In genomic region chr4:92450694-92451093, GRCh38 we compare ENCODE assay signal across 33 cellular contexts.
"Had no signal": no experiment of that assay in that cellular context is flagged by ENCODE, and none has a peak within 500 bp of the region (broad histone marks: within the 10 kb centered on the region; RNA-seq: fewer than 3 reads in every experiment).

No MANE protein-coding gene starts in this region.

- H3K36me3 ChIP-seq: breast epithelium, SJSA1 had no signal

- H3K9me3 Mint-ChIP-seq: activated B cell treated with CpG ODN at 0.5 μM for 24 hours; activated naive CD4-positive, alpha-beta T cell treated with anti-CD3 and anti-CD28 coated beads, Interleukin-2, amount 50 U/mL, for 24 hours; activated naive CD8-positive, alpha-beta T cell treated with anti-CD3 and anti-CD28 coated beads, Interleukin-2, amount 10 ng/mL, durations not matched to agents 7 days and 5 days; T-helper 1 cell treated with Interleukin-12 subunit alpha and Interleukin-12 subunit beta and Interleukin-4 antibody, amounts not matched to agents 30 μg/mL and 1 μg/mL, for 36 hours; T-helper 2 cell treated with Interferon-gamma antibody and Interleukin-4, amounts not matched to agents 5 μg/mL and 100 μg/mL, for 36 hours had no signal

- FAIRE-seq: astrocyte had no signal

- H3K27ac Mint-ChIP-seq: activated B cell treated with CpG ODN at 0.5 μM for 24 hours; activated CD4-positive, alpha-beta memory T cell treated with anti-CD3 and anti-CD28 coated beads, Interleukin-2, amount 10 ng/mL, durations not matched to agents 7 days and 5 days; activated naive CD4-positive, alpha-beta T cell treated with anti-CD3 and anti-CD28 coated beads, Interleukin-2, amount 50 U/mL, for 24 hours; activated naive CD8-positive, alpha-beta T cell treated with anti-CD3 and anti-CD28 coated beads, Interleukin-2, amount 10 ng/mL, durations not matched to agents 7 days and 5 days; activated T-cell treated with anti-CD3 and anti-CD28 coated beads, Interleukin-2, amount 50 U/mL, for 24 hours; activated T-helper 2 cell treated with anti-CD3 and anti-CD28 coated beads, Interferon-gamma antibody, Interleukin-2, Interleukin-4, amounts not matched to agents 10 μg/mL and 5 μg/mL and 100 μg/mL, durations not matched to agents 14 hours and 24 hours and 36 hours; T-helper 1 cell treated with Interleukin-12 subunit alpha and Interleukin-12 subunit beta and Interleukin-4 antibody, amounts not matched to agents 30 μg/mL and 1 μg/mL, for 36 hours; T-helper 2 cell treated with Interferon-gamma antibody and Interleukin-4, amounts not matched to agents 5 μg/mL and 100 μg/mL, for 36 hours had no signal

- H3K27ac ChIP-seq: body of pancreas, breast epithelium, PC-9, SJSA1 had no signal

- H3K9ac ChIP-seq: SK-N-SH had no signal

- H3K4me1 ChIP-seq: body of pancreas, breast epithelium, SJSA1 had no signal

- H3K27me3 Mint-ChIP-seq: activated B cell treated with CpG ODN at 0.5 μM for 24 hours; activated CD4-positive, alpha-beta memory T cell treated with anti-CD3 and anti-CD28 coated beads, Interleukin-2, amount 10 ng/mL, durations not matched to agents 7 days and 5 days; activated naive CD4-positive, alpha-beta T cell treated with anti-CD3 and anti-CD28 coated beads, Interleukin-2, amount 50 U/mL, for 24 hours; activated naive CD8-positive, alpha-beta T cell treated with anti-CD3 and anti-CD28 coated beads, Interleukin-2, amount 10 ng/mL, durations not matched to agents 7 days and 5 days; activated T-cell treated with anti-CD3 and anti-CD28 coated beads, Interleukin-2, amount 50 U/mL, for 24 hours had no signal

- H3K36me3 Mint-ChIP-seq: activated naive CD4-positive, alpha-beta T cell treated with anti-CD3 and anti-CD28 coated beads, Interleukin-2, amount 50 U/mL, for 24 hours; activated naive CD8-positive, alpha-beta T cell treated with anti-CD3 and anti-CD28 coated beads, Interleukin-2, amount 10 ng/mL, durations not matched to agents 7 days and 5 days had no signal

- H3K27me3 ChIP-seq: body of pancreas, breast epithelium, SJSA1 had no signal

- DNase-seq: activated B cell treated with CpG ODN at 0.5 μM for 24 hours; activated CD4-positive, alpha-beta memory T cell treated with anti-CD3 and anti-CD28 coated beads, Interleukin-2, amount 10 ng/mL, durations not matched to agents 7 days and 5 days; activated CD4-positive, alpha-beta T cell treated with anti-CD3 and anti-CD28 coated beads for 4 hours; activated CD4-positive, alpha-beta T cell treated with anti-CD3 and anti-CD28 coated beads, Interleukin-2, amount 50 U/mL, for 1 hour; activated CD4-positive, CD25-positive, alpha-beta regulatory T cell treated with anti-CD3 and anti-CD28 coated beads, Interleukin-2, amount 50 U/mL, for 72 hours; activated CD8-positive, alpha-beta memory T cell treated with anti-CD3 and anti-CD28 coated beads for 24 hours; activated gamma-delta T cell; activated naive CD4-positive, alpha-beta T cell treated with Interleukin-2 at 50 U/mL for 16 hours; activated naive CD8-positive, alpha-beta T cell treated with anti-CD3 and anti-CD28 coated beads, Interleukin-2, amount 10 ng/mL, durations not matched to agents 7 days and 5 days; activated T-cell treated with anti-CD3 and anti-CD28 coated beads, Interleukin-2, amount 50 U/mL, for 24 hours; amygdala; body of pancreas; Karpas-422; KBM-7; NCI-H1048; NCI-H1436 treated with DMSO at 0.1 percent for 48 hours; NCI-H1694 treated with DMSO at 0.1 percent for 48 hours; NCI-H2029 treated with DMSO at 0.1 percent for 48 hours; NCI-H2107; NCI-H2171; NCI-H510A; NCI-H526; NCI-H748 treated with DMSO at 0.1 percent for 48 hours; PC-9; Right ventricle myocardium superior; SK-N-SH had no signal

- H3K9me3 ChIP-seq: body of pancreas, breast epithelium, SJSA1, SK-N-SH had no signal

- H3K4me3 Mint-ChIP-seq: activated B cell treated with CpG ODN at 0.5 μM for 24 hours; activated CD4-positive, alpha-beta memory T cell treated with anti-CD3 and anti-CD28 coated beads, Interleukin-2, amount 10 ng/mL, durations not matched to agents 7 days and 5 days; activated naive CD4-positive, alpha-beta T cell treated with anti-CD3 and anti-CD28 coated beads, Interleukin-2, amount 50 U/mL, for 24 hours; activated naive CD8-positive, alpha-beta T cell treated with anti-CD3 and anti-CD28 coated beads, Interleukin-2, amount 10 ng/mL, durations not matched to agents 7 days and 5 days; activated T-cell treated with anti-CD3 and anti-CD28 coated beads, Interleukin-2, amount 50 U/mL, for 24 hours; T-helper 1 cell treated with Interleukin-12 subunit alpha and Interleukin-12 subunit beta and Interleukin-4 antibody, amounts not matched to agents 30 μg/mL and 1 μg/mL, for 36 hours; T-helper 2 cell treated with Interferon-gamma antibody and Interleukin-4, amounts not matched to agents 5 μg/mL and 100 μg/mL, for 36 hours had no signal

- H3K4me3 ChIP-seq: body of pancreas, breast epithelium, PC-9, SJSA1 had no signal

- ATAC-seq: body of pancreas had no signal

- H3K4me1 Mint-ChIP-seq: activated B cell treated with CpG ODN at 0.5 μM for 24 hours; activated CD4-positive, alpha-beta memory T cell treated with anti-CD3 and anti-CD28 coated beads, Interleukin-2, amount 10 ng/mL, durations not matched to agents 7 days and 5 days; activated naive CD4-positive, alpha-beta T cell treated with anti-CD3 and anti-CD28 coated beads, Interleukin-2, amount 50 U/mL, for 24 hours; activated naive CD8-positive, alpha-beta T cell treated with anti-CD3 and anti-CD28 coated beads, Interleukin-2, amount 10 ng/mL, durations not matched to agents 7 days and 5 days had no signal
